Comparison of ENCODE assay signal across 9 cellular contexts in the genomic region with DNA sequence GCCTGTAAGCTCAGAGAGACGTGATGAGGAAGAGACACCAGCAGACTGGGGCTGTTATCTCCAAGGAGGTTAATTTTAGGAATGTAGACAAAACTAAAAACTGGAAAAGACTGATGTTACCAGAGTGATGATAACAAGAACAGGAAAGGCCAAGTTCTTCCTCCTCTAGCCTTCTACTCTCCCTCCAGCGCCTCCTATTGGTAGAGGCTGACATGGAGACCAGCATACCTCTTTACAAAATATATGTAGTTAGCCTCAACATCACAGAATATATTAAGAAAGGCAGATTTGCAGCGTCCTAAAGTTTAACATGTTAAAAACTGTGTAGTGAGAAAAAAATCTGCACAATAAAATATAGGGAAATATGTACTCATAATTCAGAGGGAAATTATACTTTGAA.
DNase-seq lines count a peak whose midpoint lies in the region; TF ChIP-seq lines count a peak whose summit lies in the region.
"Had no signal": no experiment of that assay in that cellular context is flagged by ENCODE, and none has a peak within 500 bp of the region (broad histone marks: within the 10 kb centered on the region; RNA-seq: fewer than 3 reads in every experiment).

No MANE protein-coding gene starts in this region.

- TF ChIP-seq POLR2A in esophagus squamous epithelium (IDR thresholded peaks at IDR 0.05) = no peak

- intact Hi-C loops in esophagus squamous epithelium (cut with DNase I) = no loop called here

- H3K36me3 ChIP-seq in MG63 (no peaks in the 10 kb centered on the region), fibroblast of lung (ENCODE audit: control insufficient read depth, insufficient read depth, low read length) (no peaks in the 10 kb centered on the region), esophagus squamous epithelium (no peaks in the 10 kb centered on the region)
- H3K36me3 ChIP-seq: tibial artery had no signal

- H3K4me1 ChIP-seq in fibroblast of lung (ENCODE audit: control insufficient read depth, extremely low read depth, insufficient read depth, low read length) (no peaks in the 10 kb centered on the region), esophagus squamous epithelium (no peaks in the 10 kb centered on the region)
- H3K4me1 ChIP-seq: tibial artery had no signal

- H3K27ac ChIP-seq in fibroblast of lung (ENCODE audit: insufficient read depth, low read length) = no peak overlapping the region
- H3K27ac ChIP-seq in esophagus squamous epithelium = no peak overlapping the region
- no peak overlapping the region for H3K27ac ChIP-seq in RWPE1
- H3K27ac ChIP-seq: tibial artery had no signal

- WGBS in esophagus squamous epithelium, 2 donors = 58 to 66% methylated on average over 3 of the region's 3 CpGs

- H3K27me3 ChIP-seq in MG63 (no peaks in the 10 kb centered on the region), fibroblast of lung (ENCODE audit: control insufficient read depth, insufficient read depth, low read length) (no peaks in the 10 kb centered on the region), esophagus squamous epithelium (no peaks in the 10 kb centered on the region)
- H3K27me3 ChIP-seq: tibial artery had no signal

- H3K9me3 ChIP-seq in MG63 = no peaks in the 10 kb centered on the region
- H3K9me3 ChIP-seq in fibroblast of lung (ENCODE audit: control insufficient read depth, insufficient read depth, low read depth, low read length) = no peaks in the 10 kb centered on the region
- H3K9me3 ChIP-seq in esophagus squamous epithelium = no peaks in the 10 kb centered on the region
- H3K9me3 ChIP-seq: tibial artery had no signal

- H3K4me3 ChIP-seq in MG63 (no peak overlapping the region), fibroblast of lung (replicated peaks in 1 of 4; ENCODE audit: control extremely low read depth in 1 of 4, insufficient read depth in 1 of 4, low read depth in 3 of 4, low read length in 4 of 4) (no peak overlapping the region), esophagus squamous epithelium (no peak overlapping the region)
- H3K4me3 ChIP-seq: tibial artery had no signal

- in situ Hi-C loops in ACHN (cut with HindIII; ENCODE audit: low pct_ligation_motif_present, low pct_unique_long_range_greater_than_20kb, low sequenced_read_pairs) = no loop called here

- no peaks in the 10 kb centered on the region for H4K20me1 ChIP-seq in fibroblast of lung (ENCODE audit: control insufficient read depth, extremely low read depth, insufficient read depth, low read length)

- no peak overlapping the region for H2AFZ ChIP-seq in fibroblast of lung (ENCODE audit: low read length)

- no peak overlapping the region for H3K9ac ChIP-seq in fibroblast of lung (ENCODE audit: insufficient read depth, low read length)

- no peak overlapping the region for H3K4me2 ChIP-seq in fibroblast of lung (ENCODE audit: extremely low read depth, insufficient read depth, low read length)

- H3K79me2 ChIP-seq in fibroblast of lung (ENCODE audit: control insufficient read depth, insufficient read depth, low read length) = no peaks in the 10 kb centered on the region

- TF ChIP-seq CTCF in GM12801 (IDR thresholded peaks at IDR 0.05; ENCODE audit: extremely low read depth, insufficient read length) (peak; percentile 26), fibroblast of lung (conservative IDR thresholded peaks at IDR 0.05 in 1 of 2, IDR thresholded peaks at IDR 0.05 in 1 of 2; ENCODE audit: low read depth in 1 of 2, low read length in 2 of 2) (peak; percentile 8 to 33), esophagus squamous epithelium (IDR thresholded peaks at IDR 0.05) (peak in 1 of 6 experiments; percentile 10), RWPE1 (conservative IDR thresholded peaks at IDR 0.05; ENCODE audit: low read depth) (no peak)

- CTCF ChIA-PET in RWPE1 (lab: Yijun Ruan, JAX) = no interaction called here

- POLR2A ChIA-PET in RWPE1 (lab: Yijun Ruan, JAX; ENCODE audit: low non-redundant PET) = no interaction called here

- DNase-seq in ACHN (peak; percentile 36), MG63 (peak; percentile 2), fibroblast of lung (ENCODE audit: low read depth in 2 of 2) (no peak), cerebellar cortex (ENCODE audit: low spot score) (no peak), esophagus squamous epithelium (lab: John Stamatoyannopoulos, UW) (no peak), RWPE1 (ENCODE audit: low spot score) (no peak), NCI-H446 treated with DMSO at 0.1 percent for 48 hours (lab: John Stamatoyannopoulos, UW) (no peak)

Comparison
In these comparisons a context has a peak if more than half of its experiments do, and no peak if none do; other contexts are left out.
1. DNase-seq: peak in ACHN (single experiment) and MG63 (single experiment); none in fibroblast of lung (0 of 2), cerebellar cortex (single experiment), esophagus squamous epithelium (single experiment), RWPE1 (single experiment) and NCI-H446 treated with DMSO at 0.1 percent for 48 hours (single experiment).